ENCODE assay signal across 8 cellular contexts in the genomic region with DNA sequence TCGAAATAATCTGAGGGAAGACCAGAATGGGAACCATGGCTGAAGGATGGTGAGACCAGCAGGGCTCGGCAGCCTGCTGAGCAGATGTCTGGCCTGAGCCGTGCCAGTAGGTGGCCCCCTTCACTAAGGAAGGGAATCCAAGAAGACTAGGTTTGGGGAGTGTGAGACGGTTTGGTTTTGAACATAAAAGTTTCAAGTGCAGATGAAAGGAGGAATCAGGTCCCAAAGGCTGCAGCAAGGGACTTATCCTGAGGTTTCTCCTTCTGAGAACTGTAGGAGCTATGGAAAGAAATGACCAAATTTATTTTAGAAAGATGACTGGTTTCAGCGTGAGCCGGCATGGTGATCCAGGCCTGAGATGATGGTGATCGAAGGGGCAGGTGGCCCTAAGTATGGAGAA. TPM values are rescaled to one million over a fixed set of nuclear protein-coding genes. Genes with fewer than 3 reads are reported as not detected.
DNase-seq lines count a peak whose midpoint lies in the region; ATAC-seq, FAIRE-seq and TF ChIP-seq lines count a peak whose summit lies in the region.

No MANE protein-coding gene starts in this region.

- no peak overlapping the region for H3K4me3 Mint-ChIP-seq in activated B cell treated with CpG ODN at 0.5 μM for 24 hours

- intact Hi-C loops in activated B cell treated with CpG ODN at 0.5 μM for 24 hours (cut with micrococcal nuclease) = loop anchor here (1.0 to 10.0 kb wide), 5 partner anchors 171 to 1080 kb away; no protein-coding TSS in a partner anchor

- H3K27me3 Mint-ChIP-seq in activated B cell treated with CpG ODN at 0.5 μM for 24 hours = no peaks in the 10 kb centered on the region

- H3K36me3 ChIP-seq in bronchial epithelial cell (ENCODE audit: control insufficient read depth, insufficient read depth, low read length) = no peaks in the 10 kb centered on the region

- DNase-seq in NCI-H2107 treated with DMSO at 0.1 percent for 48 hours (lab: John Stamatoyannopoulos, UW; ENCODE audit: unreplicated experiment) (peak; percentile 2), NCI-H2107 (lab: John Stamatoyannopoulos, UW) (no peak), NCI-H2171 treated with DMSO at 0.1 percent for 48 hours (lab: John Stamatoyannopoulos, UW) (peak; percentile 71), activated B cell treated with CpG ODN at 0.5 μM for 24 hours (peak; percentile 38), bronchial epithelial cell (ENCODE audit: low read depth) (no peak), left kidney (ENCODE audit: low read depth, low spot score) (peak; percentile 85)
- peak; percentile 79 for DNase-seq in stimulated activated CD4-positive, alpha-beta T cell treated with anti-CD3 and anti-CD28 coated beads, Interleukin-4, amount 100 ng/mL, for 24 hours

- ATAC-seq in activated B cell treated with CpG ODN at 0.5 μM for 24 hours (ENCODE audit: low read depth) (no peak), HG03135 (IDR thresholded peaks at IDR 0.05; ENCODE audit: unreplicated experiment) (no peak)

- H3K9me3 Mint-ChIP-seq in activated B cell treated with CpG ODN at 0.5 μM for 24 hours = no peaks in the 10 kb centered on the region

- peaks cover 50% of the 10 kb centered on the region for H3K4me1 Mint-ChIP-seq in activated B cell treated with CpG ODN at 0.5 μM for 24 hours

- POLR2A ChIA-PET in activated B cell treated with CpG ODN at 0.5 μM for 24 hours (lab: Charles Lee) = no interaction called here

- H3K27me3 ChIP-seq in bronchial epithelial cell (ENCODE audit: control insufficient read depth, insufficient read depth, low read length) = no peaks in the 10 kb centered on the region

- CTCF ChIA-PET in activated B cell treated with CpG ODN at 0.5 μM for 24 hours (lab: Charles Lee) = interaction anchor here (0.6 to 6.9 kb wide), 6 partner anchors 10 to 394 kb away, joined by 3 to 137 read pairs (median 6); a partner anchor contains a TSS

- no peak for FAIRE-seq in bronchial epithelial cell (lab: Jason Lieb, UNC)

- peaks cover 17% of the 10 kb centered on the region for H3K36me3 Mint-ChIP-seq in activated B cell treated with CpG ODN at 0.5 μM for 24 hours (ENCODE audit: low read depth)

- H3K27ac Mint-ChIP-seq in activated B cell treated with CpG ODN at 0.5 μM for 24 hours = peak overlapping the region; percentile 54

- H3K4me3 ChIP-seq in bronchial epithelial cell (ENCODE audit: low read depth, low read length) = no peak overlapping the region

- TF ChIP-seq CTCF in activated B cell treated with CpG ODN at 0.5 μM for 24 hours (IDR thresholded peaks at IDR 0.05) = no peak
- peak; percentile 87 for TF ChIP-seq CTCF in bronchial epithelial cell (IDR thresholded peaks at IDR 0.05; ENCODE audit: insufficient read depth, low read length, severe bottlenecking)

RNA-seq across cellular contexts. Expression of a gene that starts 4.6 kb away (rescaled TPM):
- total RNA-seq in activated B cell treated with CpG ODN at 0.5 μM for 24 hours (47.3 and 48.9 TPM in 2 replicates), bronchial epithelial cell (31.9 and 53.2 TPM in 2 replicates)

RNA-seq across cellular contexts. Expression of a gene that starts 28.1 kb away (rescaled TPM):
- total RNA-seq in activated B cell treated with CpG ODN at 0.5 μM for 24 hours (not detected in 2 replicates), bronchial epithelial cell (under 0.01 TPM in 2 replicates)

RNA-seq across cellular contexts. Expression of a gene that starts 32.0 kb away (rescaled TPM):
- total RNA-seq in activated B cell treated with CpG ODN at 0.5 μM for 24 hours (not detected in 2 replicates), bronchial epithelial cell (not detected in 2 replicates)

Comparison
In these comparisons a context has a peak if more than half of its experiments do, and no peak if none do; other contexts are left out.
1. DNase-seq: peak in NCI-H2107 treated with DMSO at 0.1 percent for 48 hours (single experiment), NCI-H2171 treated with DMSO at 0.1 percent for 48 hours (single experiment), activated B cell treated with CpG ODN at 0.5 μM for 24 hours (single experiment), left kidney (single experiment) and stimulated activated CD4-positive, alpha-beta T cell treated with anti-CD3 and anti-CD28 coated beads, Interleukin-4, amount 100 ng/mL, for 24 hours (single experiment); none in NCI-H2107 (single experiment) and bronchial epithelial cell (single experiment).